8 cellular contexts compared by ENCODE assay signal in genomic region chr18:34976534-34976898, GRCh38.
DNase-seq lines count a peak whose midpoint lies in the region; ATAC-seq, FAIRE-seq and TF ChIP-seq lines count a peak whose summit lies in the region.

No MANE protein-coding gene starts in this region.

- intact Hi-C loops in heart right ventricle (cut with DNase I), result loop anchor here in 3 of 10 donors (5.0 to 10.0 kb wide), 2 partner anchors 92 to 94 kb away; no protein-coding TSS in a partner anchor
- intact Hi-C loops in cardiac septum (cut with DNase I), result loop anchor here (5.0 kb wide), 2 partner anchors 66 to 94 kb away; partner anchors contain the start of gene MAPRE2

- H3K9ac ChIP-seq in astrocyte (ENCODE audit: low read length), result peak overlapping the region; percentile 26

- no peaks in the 10 kb centered on the region for H3K36me3 ChIP-seq in heart right ventricle
- H3K36me3 ChIP-seq in astrocyte (ENCODE audit: insufficient read depth, low read length), result no peaks in the 10 kb centered on the region
- no peaks in the 10 kb centered on the region for H3K36me3 ChIP-seq in mesodermal cell (ENCODE audit: control insufficient read depth, insufficient read depth, low read length)

- H3K27ac ChIP-seq in heart right ventricle (peak overlapping the region in 7 of 10 donors; percentile 25 to 84 (median 56)), astrocyte (ENCODE audit: low read depth, low read length) (no peak overlapping the region), mesodermal cell (ENCODE audit: low read depth, low read length, severe bottlenecking) (no peak overlapping the region)

- H3K27me3 ChIP-seq in heart right ventricle (peaks cover 0 to 18% (median 0%) of the 10 kb centered on the region in 7 donors), astrocyte (ENCODE audit: insufficient read depth, low read length) (peaks cover 8% of the 10 kb centered on the region)

- H4K20me1 ChIP-seq in astrocyte (ENCODE audit: insufficient read depth, low read length), result no peaks in the 10 kb centered on the region

- no peaks in the 10 kb centered on the region for H3K79me2 ChIP-seq in astrocyte (ENCODE audit: insufficient read depth, low read length)

- peaks cover 7% of the 10 kb centered on the region for H3K27me3 Mint-ChIP-seq in astrocyte (ENCODE audit: low read depth, unreplicated experiment)

- H3K9me3 ChIP-seq in heart right ventricle (peaks cover 0 to 5% (median 0%) of the 10 kb centered on the region in 11 donors), astrocyte (ENCODE audit: insufficient read depth, low read depth, low read length) (no peaks in the 10 kb centered on the region), mesodermal cell (ENCODE audit: control insufficient read depth, low read length) (no peaks in the 10 kb centered on the region)

- peaks cover 4% of the 10 kb centered on the region for H3K9me3 Mint-ChIP-seq in astrocyte (ENCODE audit: unreplicated experiment)

- H3K4me2 ChIP-seq in astrocyte (ENCODE audit: low read length), result peak overlapping the region; percentile 95

- H3K4me1 ChIP-seq in heart right ventricle, result peaks cover 0 to 37% (median 26%) of the 10 kb centered on the region in 9 donors
- peaks cover 18% of the 10 kb centered on the region for H3K4me1 ChIP-seq in astrocyte (ENCODE audit: insufficient read depth, low read length)
- no peaks in the 10 kb centered on the region for H3K4me1 ChIP-seq in mesodermal cell (ENCODE audit: control insufficient read depth, insufficient read depth, low read length, poor library complexity, severe bottlenecking)

- peak overlapping the region; percentile 49 for H2AFZ ChIP-seq in astrocyte (ENCODE audit: low read depth, low read length)

- peak overlapping the region; percentile 55 to 90 (median 80) for H3K4me3 ChIP-seq in heart right ventricle
- peak overlapping the region; percentile 74 for H3K4me3 ChIP-seq in astrocyte (ENCODE audit: insufficient read depth, low read depth, low read length)
- peak overlapping the region; percentile 85 for H3K4me3 ChIP-seq in mesodermal cell (ENCODE audit: extremely low read depth, insufficient read depth, low read length, poor library complexity, severe bottlenecking)

- no peaks in the 10 kb centered on the region for H3K36me3 Mint-ChIP-seq in astrocyte (ENCODE audit: low read depth, unreplicated experiment)

- H3K27ac Mint-ChIP-seq in astrocyte (ENCODE audit: unreplicated experiment), result no peak overlapping the region

- DNase-seq in heart right ventricle, result no peak
- DNase-seq in cardiac septum (ENCODE audit: low spot score), result no peak
- no peak for DNase-seq in astrocyte (ENCODE audit: low read depth)
- no peak for DNase-seq in NCI-H774 (lab: John Stamatoyannopoulos, UW)
- DNase-seq in NCI-H526 (lab: John Stamatoyannopoulos, UW), result no peak
- DNase-seq in NAMALWA (ENCODE audit: low spot score), result no peak
- no peak for DNase-seq in cortex of kidney (lab: John Stamatoyannopoulos, UW)

- WGBS in heart right ventricle, 2 donors, result 3 to 4% methylated on average over 19 of the region's 19 CpGs
- WGBS in mesodermal cell (ENCODE audit: insufficient coverage in 2 of 2), 2 experiments, result 0% methylated on average over 17 to 19 of the region's 19 CpGs

- ATAC-seq in heart right ventricle, result no peak

- no peak for FAIRE-seq in astrocyte (lab: Jason Lieb, UNC)

- H3K4me1 Mint-ChIP-seq in astrocyte (ENCODE audit: low read depth, unreplicated experiment), result peaks cover 11% of the 10 kb centered on the region

- TF ChIP-seq CTCF in heart right ventricle (IDR thresholded peaks at IDR 0.05) (no peak), astrocyte (IDR thresholded peaks at IDR 0.05; ENCODE audit: insufficient read depth, low read depth, low read length) (no peak)

- H3K4me3 Mint-ChIP-seq in astrocyte (ENCODE audit: unreplicated experiment), result peak overlapping the region; percentile 80

Comparison
In these comparisons a context has a peak if more than half of its experiments do, and no peak if none do; other contexts are left out.
1. H3K27ac ChIP-seq: peak in heart right ventricle (7 of 10); none in astrocyte (single experiment) and mesodermal cell (single experiment).
2. Peak in every context shown above with its lines, with median percentiles within 50 percentile points of each other: H3K4me3 ChIP-seq.